ENCODE assay signal across 14 cellular contexts in the genomic region with DNA sequence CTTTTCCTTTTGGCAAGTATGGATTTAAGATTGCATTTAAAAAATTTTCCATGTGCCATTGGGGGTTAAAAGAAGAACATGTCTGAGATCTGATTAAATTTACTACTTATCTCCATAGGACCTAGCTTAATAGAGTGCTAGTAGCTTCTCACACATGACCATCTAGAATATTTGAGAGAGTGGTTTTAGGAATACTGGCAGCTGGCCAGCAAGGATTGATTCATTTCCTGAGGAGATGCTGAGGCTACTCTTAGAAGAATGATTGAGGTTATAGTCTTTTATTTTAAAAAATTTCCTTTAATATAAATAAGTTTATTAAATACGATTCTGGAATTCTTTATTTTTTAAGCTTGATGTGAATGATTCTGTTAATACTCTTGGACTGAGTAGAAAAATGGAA.
A peak's percentile ranks its signal among the peaks of the same experiment; 100 is the strongest.
DNase-seq lines count a peak whose midpoint lies in the region; ATAC-seq and TF ChIP-seq lines count a peak whose summit lies in the region.
"Had no signal": no experiment of that assay in that cellular context is flagged by ENCODE, and none has a peak within 500 bp of the region (broad histone marks: within the 10 kb centered on the region; RNA-seq: fewer than 3 reads in every experiment).

No MANE protein-coding gene starts in this region.

- no peaks in the 10 kb centered on the region for H3K36me3 ChIP-seq in adipocyte (ENCODE audit: control insufficient read depth, insufficient read depth, low read length, severe bottlenecking)
- H3K36me3 ChIP-seq: esophagus muscularis mucosa had no signal

- no peak overlapping the region for H3K9ac ChIP-seq in adipocyte (ENCODE audit: low read length)

- no peak for ATAC-seq in HG03039 (IDR thresholded peaks at IDR 0.05; ENCODE audit: unreplicated experiment)
- ATAC-seq: naive thymus-derived CD8-positive, alpha-beta T cell had no signal

- peak; percentile 81 for DNase-seq in EH (ENCODE audit: low read depth)
- peak; percentile 11 for DNase-seq in NCI-H128 (lab: John Stamatoyannopoulos, UW; ENCODE audit: unreplicated experiment)
- peak; percentile 53 for DNase-seq in adipocyte (ENCODE audit: low read depth)
- DNase-seq in hepatic stellate cell (ENCODE audit: low spot score) = peak; percentile 6
- DNase-seq in GOT3 (lab: John Stamatoyannopoulos, UW) = no peak
- DNase-seq in erythroblast (lab: John Stamatoyannopoulos, UW) = no peak
- no peak for DNase-seq in midbrain (lab: John Stamatoyannopoulos, UW)
- DNase-seq: activated T-cell treated with anti-CD3 and anti-CD28 coated beads for 4 hours; kidney glomerular epithelial cell; naive thymus-derived CD8-positive, alpha-beta T cell; NCI-H146; stimulated activated CD4-positive, alpha-beta T cell treated with anti-CD3 and anti-CD28 coated beads, Interleukin-12 subunit alpha, Interleukin-12 subunit beta, amount 100 ng/mL, for 4 hours had no signal

- H3K9me3 ChIP-seq in adipocyte (ENCODE audit: control insufficient read depth, low read length) = no peaks in the 10 kb centered on the region
- H3K9me3 ChIP-seq: esophagus muscularis mucosa had no signal

- TF ChIP-seq POLR2A in erythroblast (IDR thresholded peaks at IDR 0.05; ENCODE audit: low read length) = no peak

- H3K4me3 ChIP-seq in adipocyte (ENCODE audit: low read length) = no peak overlapping the region
- H3K4me3 ChIP-seq: esophagus muscularis mucosa had no signal

- no peaks in the 10 kb centered on the region for H3K27me3 ChIP-seq in adipocyte (replicated peaks; ENCODE audit: control insufficient read depth, insufficient read depth, low read length)
- H3K27me3 ChIP-seq: esophagus muscularis mucosa had no signal

- no peaks in the 10 kb centered on the region for H3K4me1 ChIP-seq in adipocyte (ENCODE audit: control insufficient read depth, insufficient read depth, low read length)
- H3K4me1 ChIP-seq: esophagus muscularis mucosa had no signal

Comparison
In these comparisons a context has a peak if more than half of its experiments do, and no peak if none do; other contexts are left out.
1. DNase-seq: peak in EH (single experiment), NCI-H128 (single experiment), adipocyte (single experiment) and hepatic stellate cell (single experiment); none in GOT3 (single experiment), erythroblast (0 of 2) and midbrain (single experiment).